ENCODE assay signal across 8 cellular contexts in genomic region chr9:6014668-6015270, GRCh38. TPM values are rescaled to one million over a fixed set of nuclear protein-coding genes. Genes with fewer than 3 reads are reported as not detected.
DNase-seq lines count a peak whose midpoint lies in the region; ATAC-seq, FAIRE-seq and TF ChIP-seq lines count a peak whose summit lies in the region.

No MANE protein-coding gene starts in this region.

- H3K79me2 ChIP-seq in Karpas-422 (ENCODE audit: low read length): peaks cover 57% of the 10 kb centered on the region

- WGBS in stomach, 5 donors: 22 to 27% (median 26%) methylated on average over 9 of the region's 9 CpGs

- no peaks in the 10 kb centered on the region for H3K27me3 ChIP-seq in Karpas-422 (ENCODE audit: low read length)
- no peaks in the 10 kb centered on the region for H3K27me3 ChIP-seq in stomach

- ATAC-seq in HG03342 (IDR thresholded peaks at IDR 0.05; ENCODE audit: unreplicated experiment): no peak

- H4K20me1 ChIP-seq in Karpas-422 (ENCODE audit: insufficient read depth, low read depth, low read length): peaks cover 13% of the 10 kb centered on the region; the same call in 1 of the 2 replicates

- no peak for TF ChIP-seq EP300 in stomach (IDR thresholded peaks at IDR 0.05)

- intact Hi-C loops in kidney (cut with DNase I) (no loop called here), stomach (cut with DNase I; ENCODE audit: low total_unique reads) (no loop called here)

- FAIRE-seq in kidney (lab: Jason Lieb, UNC): no peak

- H3K9me2 ChIP-seq in Karpas-422 (replicated peaks; ENCODE audit: insufficient read depth, low read length): no peaks in the 10 kb centered on the region

- H3K4me3 ChIP-seq in Karpas-422 (ENCODE audit: low read length) (peak overlapping the region; percentile 86), kidney (ENCODE audit: low read length in 2 of 2) (peak overlapping the region; percentile 93 to 96), stomach (peak overlapping the region; percentile 69 to 88 (median 72))

- TF ChIP-seq CTCF in kidney (IDR thresholded peaks at IDR 0.05; ENCODE audit: borderline replicate concordance, extremely low read depth, insufficient read depth) (no peak), stomach (IDR thresholded peaks at IDR 0.05) (no peak)

- H3K9me3 ChIP-seq in Karpas-422 (ENCODE audit: low read length) (no peaks in the 10 kb centered on the region), kidney (ENCODE audit: control insufficient read depth in 1 of 2, low read length in 2 of 2) (no peaks in the 10 kb centered on the region), stomach (no peaks in the 10 kb centered on the region)

- no peak for TF ChIP-seq POLR2A in stomach (IDR thresholded peaks at IDR 0.05)

- H3K4me2 ChIP-seq in Karpas-422 (ENCODE audit: low read depth, low read length, poor library complexity, severe bottlenecking): peak overlapping the region; percentile 71

- peak overlapping the region; percentile 81 for H3K9ac ChIP-seq in Karpas-422 (ENCODE audit: low read length)
- H3K9ac ChIP-seq in kidney (ENCODE audit: low read length in 2 of 2): peak overlapping the region; percentile 78 to 97

- H3K36me3 ChIP-seq in Karpas-422 (ENCODE audit: insufficient read depth, low read length): peaks cover 21% of the 10 kb centered on the region
- peaks cover 0 to 9% of the 10 kb centered on the region in 2 donors for H3K36me3 ChIP-seq in kidney (ENCODE audit: control insufficient read depth in 1 of 2, insufficient read depth in 2 of 2, low read length in 2 of 2)
- H3K36me3 ChIP-seq in stomach: peaks cover 0 to 35% (median 12%) of the 10 kb centered on the region in 4 donors

- H2AFZ ChIP-seq in Karpas-422 (ENCODE audit: low read length): no peak overlapping the region

- H3K4me1 ChIP-seq in Karpas-422 (ENCODE audit: low read length) (peaks cover 46% of the 10 kb centered on the region), kidney (ENCODE audit: control insufficient read depth in 1 of 2, insufficient read depth in 1 of 2, low read depth in 1 of 2, low read length in 2 of 2) (peaks cover 7 to 8% of the 10 kb centered on the region in 2 donors), stomach (peaks cover 8 to 55% (median 34%) of the 10 kb centered on the region in 4 donors)

- DNase-seq in CD1c-positive myeloid dendritic cell (ENCODE audit: extremely low spot score) (peak; percentile 40), Karpas-422 (no peak), astrocyte of the hippocampus (ENCODE audit: low read depth, low spot score) (peak; percentile 60), kidney (no peak), stomach (no peak), COR-L47 (lab: John Stamatoyannopoulos, UW) (no peak)
- DNase-seq in stimulated activated naive CD4-positive, alpha-beta T cell treated with Interleukin-2 at 50 U/mL for 16 hours (lab: John Stamatoyannopoulos, UW): no peak

- H3K27ac ChIP-seq in Karpas-422 (ENCODE audit: low read length): no peak overlapping the region
- peak overlapping the region; percentile 26 to 82 for H3K27ac ChIP-seq in kidney (ENCODE audit: low read depth in 2 of 2, low read length in 2 of 2)
- H3K27ac ChIP-seq in stomach: peak overlapping the region; percentile 81 to 91 (median 89)

RNA-seq across cellular contexts. Expression of gene RANBP6, which starts 0.7 kb away (rescaled TPM):
- 16.8 and 21.0 TPM in 2 replicates for total RNA-seq in Karpas-422 (2014; rRNA removed; shearing (Covaris generic); ENCODE audit: low replicate concordance)
- total RNA-seq in kidney (19.5 TPM), stomach (10 to 100 TPM in 3 of 5 donors, 1 to 10 TPM in 2; 1.7 to 34.8 (median 11.6) TPM)
- polyA plus RNA-seq in kidney (ENCODE audit: insufficient read depth, low read depth, low replicate concordance) (9.5 TPM), stomach (1 to 10 TPM; 3.7 to 7.1 (median 3.7) TPM)

Comparison
In these comparisons a context has a peak if more than half of its experiments do, and no peak if none do; other contexts are left out.
1. DNase-seq: peak in CD1c-positive myeloid dendritic cell (single experiment) and astrocyte of the hippocampus (single experiment); none in Karpas-422 (single experiment), kidney (single experiment), stomach (single experiment), COR-L47 (single experiment) and stimulated activated naive CD4-positive, alpha-beta T cell treated with Interleukin-2 at 50 U/mL for 16 hours (single experiment).
2. Peak in every context shown above with its lines, with median percentiles within 50 percentile points of each other: H3K4me3 ChIP-seq.